Comparison of ENCODE assay signal across 1 cellular context in genomic region chr5:113520429-113520828, GRCh38.
TF ChIP-seq lines count a peak whose summit lies in the region.

No MANE protein-coding gene starts in this region.

TF ChIP-seq in IMR-90, 13 proteins besides CTCF, POLR2A, EP300 and RAD21:
- no peak for TF ChIP-seq RFX5 (IDR thresholded peaks at IDR 0.05; ENCODE audit: low read depth, low read length)
